Comparison of ENCODE assay signal across 2 cellular contexts in genomic region chr6:31878761-31879542, GRCh38.
TF ChIP-seq lines count a peak whose summit lies in the region.

TSS of gene SLC44A4 (minus strand) at chr6:31878997. CDS start at chr6:31878980, 17 bp downstream.

TF ChIP-seq in WTC11, 78 proteins besides CTCF, POLR2A, EP300 and RAD21 (continued from another document):
- TF ChIP-seq, protein P1, sequence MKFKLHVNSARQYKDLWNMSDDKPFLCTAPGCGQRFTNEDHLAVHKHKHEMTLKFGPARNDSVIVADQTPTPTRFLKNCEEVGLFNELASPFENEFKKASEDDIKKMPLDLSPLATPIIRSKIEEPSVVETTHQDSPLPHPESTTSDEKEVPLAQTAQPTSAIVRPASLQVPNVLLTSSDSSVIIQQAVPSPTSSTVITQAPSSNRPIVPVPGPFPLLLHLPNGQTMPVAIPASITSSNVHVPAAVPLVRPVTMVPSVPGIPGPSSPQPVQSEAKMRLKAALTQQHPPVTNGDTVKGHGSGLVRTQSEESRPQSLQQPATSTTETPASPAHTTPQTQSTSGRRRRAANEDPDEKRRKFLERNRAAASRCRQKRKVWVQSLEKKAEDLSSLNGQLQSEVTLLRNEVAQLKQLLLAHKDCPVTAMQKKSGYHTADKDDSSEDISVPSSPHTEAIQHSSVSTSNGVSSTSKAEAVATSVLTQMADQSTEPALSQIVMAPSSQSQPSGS (CRISPR knock-in tag; IDR thresholded peaks at IDR 0.05; ENCODE audit: borderline replicate concordance, low read depth), result no peak
- TF ChIP-seq OVOL2 (CRISPR knock-in tag; IDR thresholded peaks at IDR 0.05; ENCODE audit: borderline replicate concordance), result no peak

TF ChIP-seq in SK-N-SH, 30 proteins besides CTCF, POLR2A, EP300 and RAD21 (continued from another document):
- TF ChIP-seq EZH2phosphoT487 (IDR thresholded peaks at IDR 0.05; ENCODE audit: borderline replicate concordance, low read depth) (no peak), CHD2 (IDR thresholded peaks at IDR 0.05; ENCODE audit: low read length, partially characterized antibody) (no peak), GATA2 (CRISPR knock-in tag; IDR thresholded peaks at IDR 0.05) (no peak), RXRA (IDR thresholded peaks at IDR 0.05; ENCODE audit: borderline replicate concordance, low read depth) (no peak), POLR2AphosphoS5 (IDR thresholded peaks at IDR 0.05; ENCODE audit: low read depth, low read length) (no peak), ZBTB33 (IDR thresholded peaks at IDR 0.05; ENCODE audit: borderline replicate concordance, low read depth) (no peak), MXI1 (IDR thresholded peaks at IDR 0.05; ENCODE audit: low read depth, low read length) (no peak), JUND (IDR thresholded peaks at IDR 0.05) (no peak), ELF1 (IDR thresholded peaks at IDR 0.05) (no peak), FOXM1 (IDR thresholded peaks at IDR 0.05; ENCODE audit: low read depth) (no peak), SIN3A (IDR thresholded peaks at IDR 0.05; ENCODE audit: borderline replicate concordance, low read depth, low read length) (no peak), FOSL2 (IDR thresholded peaks at IDR 0.05; ENCODE audit: borderline replicate concordance, low read depth) (no peak)
TF ChIP-seq in SK-N-SH: peak in this region for 0.
